ENCODE assay signal across 1 cellular context in the genomic region with DNA sequence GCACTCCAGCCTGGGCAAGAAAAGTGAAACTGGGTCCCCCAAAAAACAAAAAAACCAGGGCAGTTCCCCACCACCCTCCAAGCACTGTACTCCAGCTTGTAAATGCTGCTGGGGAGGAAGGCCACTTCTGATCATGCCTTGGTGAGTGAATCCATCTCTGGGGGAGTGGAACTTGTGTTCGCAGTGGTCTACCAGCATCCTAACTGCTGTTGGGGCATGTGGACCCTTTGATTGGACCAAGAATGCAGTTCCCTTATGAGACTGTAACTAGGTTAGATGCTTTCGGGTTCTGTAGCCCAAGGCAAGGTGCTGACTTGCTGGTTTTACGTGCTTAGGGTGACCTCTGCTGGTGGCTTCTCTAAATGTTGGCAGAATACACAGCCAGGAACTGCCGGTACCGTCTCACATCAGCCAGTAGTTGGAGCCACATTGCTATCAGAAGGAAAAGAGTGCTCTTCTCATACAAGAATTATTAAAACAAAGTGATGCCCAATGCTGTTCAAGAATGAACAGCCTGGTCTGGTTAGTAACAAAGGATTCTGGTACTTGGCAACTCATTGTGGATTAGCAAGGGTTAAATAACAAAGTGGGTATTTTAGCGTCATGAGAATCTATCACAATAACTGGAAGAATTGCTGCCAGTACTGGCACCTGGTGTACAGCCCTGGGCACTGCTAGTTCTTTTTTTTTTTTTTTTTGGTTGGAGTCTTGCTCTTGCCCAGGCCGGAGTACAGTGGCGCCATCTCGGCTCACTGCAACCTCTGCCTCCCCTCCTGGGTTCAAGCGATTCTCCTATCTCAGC.
A peak's percentile ranks its signal among the peaks of the same experiment; 100 is the strongest.
TF ChIP-seq lines count a peak whose summit lies in the region.

No MANE protein-coding gene starts in this region.

TF ChIP-seq in HepG2, 621 proteins besides CTCF, POLR2A, EP300 and RAD21 (continued from another document and continues in another):
- TF ChIP-seq, protein P1, sequence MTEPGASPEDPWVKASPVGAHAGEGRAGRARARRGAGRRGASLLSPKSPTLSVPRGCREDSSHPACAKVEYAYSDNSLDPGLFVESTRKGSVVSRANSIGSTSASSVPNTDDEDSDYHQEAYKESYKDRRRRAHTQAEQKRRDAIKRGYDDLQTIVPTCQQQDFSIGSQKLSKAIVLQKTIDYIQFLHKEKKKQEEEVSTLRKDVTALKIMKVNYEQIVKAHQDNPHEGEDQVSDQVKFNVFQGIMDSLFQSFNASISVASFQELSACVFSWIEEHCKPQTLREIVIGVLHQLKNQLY (CRISPR knock-in tag; IDR thresholded peaks at IDR 0.05), result no peak
- TF ChIP-seq ADNP (CRISPR knock-in tag; IDR thresholded peaks at IDR 0.05) (no peak), ZNF841 (CRISPR knock-in tag; IDR thresholded peaks at IDR 0.05; ENCODE audit: borderline replicate concordance) (no peak), ZNF564 (CRISPR knock-in tag; IDR thresholded peaks at IDR 0.05) (no peak), HNRNPUL1 (IDR thresholded peaks at IDR 0.05; ENCODE audit: low read depth, low read length) (no peak), ZNF383 (CRISPR knock-in tag; IDR thresholded peaks at IDR 0.05; ENCODE audit: borderline replicate concordance) (no peak), TCF12 (IDR thresholded peaks at IDR 0.05) (no peak), TCF12 (CRISPR knock-in tag; IDR thresholded peaks at IDR 0.05) (no peak), PLRG1 (conservative IDR thresholded peaks at IDR 0.05) (no peak), ZFP36L1 (CRISPR knock-in tag; IDR thresholded peaks at IDR 0.05) (no peak), MYNN (CRISPR knock-in tag; IDR thresholded peaks at IDR 0.05; ENCODE audit: low read depth) (peak; percentile 37; the same call in 1 of the 2 replicates), FOXA3 (CRISPR knock-in tag; IDR thresholded peaks at IDR 0.05) (peak; percentile 64; the same call in 1 of the 2 replicates), RCOR2 (CRISPR knock-in tag; IDR thresholded peaks at IDR 0.05) (no peak), RXRA (CRISPR knock-in tag; IDR thresholded peaks at IDR 0.05) (no peak), HNRNPL (IDR thresholded peaks at IDR 0.05; ENCODE audit: low read depth, low read length) (no peak), ZNF230 (CRISPR knock-in tag; IDR thresholded peaks at IDR 0.05) (no peak), SMAD3 (CRISPR knock-in tag; IDR thresholded peaks at IDR 0.05) (peak; percentile 72; the same call in 1 of the 2 replicates), AGO1 (IDR thresholded peaks at IDR 0.05; ENCODE audit: low read depth, low read length, poor library complexity, severe bottlenecking) (no peak), ZNF780A (CRISPR knock-in tag; IDR thresholded peaks at IDR 0.05) (no peak), ATF7 (IDR thresholded peaks at IDR 0.05) (no peak), ATF7 (CRISPR knock-in tag; IDR thresholded peaks at IDR 0.05) (no peak), ZNF776 (CRISPR knock-in tag; IDR thresholded peaks at IDR 0.05) (no peak), ZBTB3 (CRISPR knock-in tag; IDR thresholded peaks at IDR 0.05; ENCODE audit: borderline replicate concordance, low read depth) (no peak), MXD3 (CRISPR knock-in tag; IDR thresholded peaks at IDR 0.05) (no peak), KDM5B (CRISPR knock-in tag; IDR thresholded peaks at IDR 0.05; ENCODE audit: borderline replicate concordance) (no peak), ZNF782 (CRISPR knock-in tag; IDR thresholded peaks at IDR 0.05; ENCODE audit: borderline replicate concordance) (no peak), HNF4A (CRISPR knock-in tag; IDR thresholded peaks at IDR 0.05) (no peak), ZBTB26 (CRISPR knock-in tag; IDR thresholded peaks at IDR 0.05; ENCODE audit: borderline replicate concordance) (no peak), HDAC6 (IDR thresholded peaks at IDR 0.05; ENCODE audit: low read depth, low read length) (no peak), MIER3 (CRISPR knock-in tag; IDR thresholded peaks at IDR 0.05; ENCODE audit: borderline replicate concordance) (peak; percentile 74; the same call in 1 of the 2 replicates), ZSCAN20 (CRISPR knock-in tag; IDR thresholded peaks at IDR 0.05; ENCODE audit: borderline replicate concordance) (no peak), KDM6A (CRISPR knock-in tag; IDR thresholded peaks at IDR 0.05; ENCODE audit: low read depth) (no peak), ZNF616 (CRISPR knock-in tag; IDR thresholded peaks at IDR 0.05; ENCODE audit: low read depth) (0 out of 2 replicates have a peak, but pooled peaks have one; percentile 36), HOXA7 (CRISPR knock-in tag; IDR thresholded peaks at IDR 0.05) (no peak), ZBED4 (CRISPR knock-in tag; IDR thresholded peaks at IDR 0.05; ENCODE audit: borderline replicate concordance) (0 out of 2 replicates have a peak, but pooled peaks have one; percentile 44), ZNF432 (CRISPR knock-in tag; IDR thresholded peaks at IDR 0.05; ENCODE audit: borderline replicate concordance) (no peak), ZSCAN31 (CRISPR knock-in tag; IDR thresholded peaks at IDR 0.05; ENCODE audit: low read depth) (peak; percentile 56; the same call in 1 of the 2 replicates), CENPX (CRISPR knock-in tag; IDR thresholded peaks at IDR 0.05) (no peak), CEBPB (IDR thresholded peaks at IDR 0.05; ENCODE audit: borderline replicate concordance, low read depth, low read length) (no peak), KIAA2018 (CRISPR knock-in tag; IDR thresholded peaks at IDR 0.05; ENCODE audit: borderline replicate concordance) (no peak), KLF9 (CRISPR knock-in tag; IDR thresholded peaks at IDR 0.05; ENCODE audit: low read depth) (no peak), ZNF781 (CRISPR knock-in tag; IDR thresholded peaks at IDR 0.05; ENCODE audit: borderline replicate concordance, not compliant biosample characterization) (no peak), TAF1 (CRISPR knock-in tag; IDR thresholded peaks at IDR 0.05) (no peak), SPEN (CRISPR knock-in tag; IDR thresholded peaks at IDR 0.05; ENCODE audit: low read depth) (peak; percentile 25; the same call in 1 of the 2 replicates), SUZ12 (IDR thresholded peaks at IDR 0.05; ENCODE audit: low read depth, low read length) (no peak), BRCA1 (CRISPR knock-in tag; IDR thresholded peaks at IDR 0.05) (no peak), ZEB1 (IDR thresholded peaks at IDR 0.05; ENCODE audit: insufficient replicate concordance, low read depth) (no peak)
- TF ChIP-seq, protein P2, sequence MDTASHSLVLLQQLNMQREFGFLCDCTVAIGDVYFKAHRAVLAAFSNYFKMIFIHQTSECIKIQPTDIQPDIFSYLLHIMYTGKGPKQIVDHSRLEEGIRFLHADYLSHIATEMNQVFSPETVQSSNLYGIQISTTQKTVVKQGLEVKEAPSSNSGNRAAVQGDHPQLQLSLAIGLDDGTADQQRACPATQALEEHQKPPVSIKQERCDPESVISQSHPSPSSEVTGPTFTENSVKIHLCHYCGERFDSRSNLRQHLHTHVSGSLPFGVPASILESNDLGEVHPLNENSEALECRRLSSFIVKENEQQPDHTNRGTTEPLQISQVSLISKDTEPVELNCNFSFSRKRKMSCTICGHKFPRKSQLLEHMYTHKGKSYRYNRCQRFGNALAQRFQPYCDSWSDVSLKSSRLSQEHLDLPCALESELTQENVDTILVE (CRISPR knock-in tag; IDR thresholded peaks at IDR 0.05), result 0 out of 2 replicates have a peak, but pooled peaks have one; percentile 42
- TF ChIP-seq, protein P3, sequence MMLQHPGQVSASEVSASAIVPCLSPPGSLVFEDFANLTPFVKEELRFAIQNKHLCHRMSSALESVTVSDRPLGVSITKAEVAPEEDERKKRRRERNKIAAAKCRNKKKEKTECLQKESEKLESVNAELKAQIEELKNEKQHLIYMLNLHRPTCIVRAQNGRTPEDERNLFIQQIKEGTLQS (CRISPR knock-in tag; IDR thresholded peaks at IDR 0.05), result no peak
- TF ChIP-seq, protein P4, sequence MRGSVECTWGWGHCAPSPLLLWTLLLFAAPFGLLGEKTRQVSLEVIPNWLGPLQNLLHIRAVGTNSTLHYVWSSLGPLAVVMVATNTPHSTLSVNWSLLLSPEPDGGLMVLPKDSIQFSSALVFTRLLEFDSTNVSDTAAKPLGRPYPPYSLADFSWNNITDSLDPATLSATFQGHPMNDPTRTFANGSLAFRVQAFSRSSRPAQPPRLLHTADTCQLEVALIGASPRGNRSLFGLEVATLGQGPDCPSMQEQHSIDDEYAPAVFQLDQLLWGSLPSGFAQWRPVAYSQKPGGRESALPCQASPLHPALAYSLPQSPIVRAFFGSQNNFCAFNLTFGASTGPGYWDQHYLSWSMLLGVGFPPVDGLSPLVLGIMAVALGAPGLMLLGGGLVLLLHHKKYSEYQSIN (CRISPR knock-in tag; IDR thresholded peaks at IDR 0.05; ENCODE audit: borderline replicate concordance), result no peak
